9 cellular contexts compared by ENCODE assay signal in the genomic region with DNA sequence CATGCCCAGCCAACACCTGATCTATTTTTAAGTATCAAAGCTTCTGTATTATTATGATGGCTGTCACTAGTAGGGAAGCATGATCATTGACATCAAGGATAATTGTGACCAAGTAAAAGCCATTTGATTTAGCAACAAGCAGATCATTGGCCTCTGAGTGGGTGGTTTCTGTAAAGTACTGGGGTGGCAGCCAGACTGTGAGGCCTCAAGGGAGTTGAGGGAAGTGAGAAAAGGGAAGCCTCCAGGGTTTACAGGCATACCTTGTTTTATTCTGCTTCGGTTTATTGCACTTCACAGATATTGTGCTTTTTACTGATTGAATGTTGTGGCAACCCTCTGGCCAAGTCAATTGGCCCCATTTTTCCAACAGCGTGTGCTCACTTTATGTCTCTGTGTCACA.
DNase-seq lines count a peak whose midpoint lies in the region; ATAC-seq lines count a peak whose summit lies in the region.
"Had no signal": no experiment of that assay in that cellular context is flagged by ENCODE, and none has a peak within 500 bp of the region (broad histone marks: within the 10 kb centered on the region; RNA-seq: fewer than 3 reads in every experiment).

No MANE protein-coding gene starts in this region.

- intact Hi-C loops in dendritic cell treated with granulocyte-macrophage colony-stimulating factor and Interleukin-4, amounts not matched to agents 40 ng/mL and 50 ng/mL, for 4 days (cut with micrococcal nuclease) = no loop called here

- H3K4me3 Mint-ChIP-seq in dendritic cell treated with granulocyte-macrophage colony-stimulating factor and Interleukin-4, amounts not matched to agents 40 ng/mL and 50 ng/mL, for 4 days = no peak overlapping the region
- no peak overlapping the region for H3K4me3 Mint-ChIP-seq in stimulated activated effector memory CD8-positive, alpha-beta T cell treated with anti-CD3 and anti-CD28 coated beads, Interleukin-12 subunit alpha, Interleukin-12 subunit beta, amount 100 ng/mL, for 72 hours

- no peaks in the 10 kb centered on the region for H3K9me3 Mint-ChIP-seq in dendritic cell treated with granulocyte-macrophage colony-stimulating factor and Interleukin-4, amounts not matched to agents 40 ng/mL and 50 ng/mL, for 4 days
- H3K9me3 Mint-ChIP-seq in stimulated activated effector memory CD8-positive, alpha-beta T cell treated with anti-CD3 and anti-CD28 coated beads, Interleukin-12 subunit alpha, Interleukin-12 subunit beta, amount 100 ng/mL, for 72 hours = no peaks in the 10 kb centered on the region

- H3K27ac Mint-ChIP-seq in dendritic cell treated with granulocyte-macrophage colony-stimulating factor and Interleukin-4, amounts not matched to agents 40 ng/mL and 50 ng/mL, for 4 days = peak overlapping the region; percentile 75
- no peak overlapping the region for H3K27ac Mint-ChIP-seq in stimulated activated effector memory CD8-positive, alpha-beta T cell treated with anti-CD3 and anti-CD28 coated beads, Interleukin-12 subunit alpha, Interleukin-12 subunit beta, amount 100 ng/mL, for 72 hours

- peaks cover 20% of the 10 kb centered on the region for H3K4me1 Mint-ChIP-seq in dendritic cell treated with granulocyte-macrophage colony-stimulating factor and Interleukin-4, amounts not matched to agents 40 ng/mL and 50 ng/mL, for 4 days (ENCODE audit: low read depth)
- H3K4me1 Mint-ChIP-seq in stimulated activated effector memory CD8-positive, alpha-beta T cell treated with anti-CD3 and anti-CD28 coated beads, Interleukin-12 subunit alpha, Interleukin-12 subunit beta, amount 100 ng/mL, for 72 hours = peaks cover 80% of the 10 kb centered on the region

- no peaks in the 10 kb centered on the region for H3K36me3 Mint-ChIP-seq in dendritic cell treated with granulocyte-macrophage colony-stimulating factor and Interleukin-4, amounts not matched to agents 40 ng/mL and 50 ng/mL, for 4 days (ENCODE audit: low read depth)
- H3K36me3 Mint-ChIP-seq in stimulated activated effector memory CD8-positive, alpha-beta T cell treated with anti-CD3 and anti-CD28 coated beads, Interleukin-12 subunit alpha, Interleukin-12 subunit beta, amount 100 ng/mL, for 72 hours = peaks cover 18% of the 10 kb centered on the region

- peaks cover 25% of the 10 kb centered on the region for H3K27me3 Mint-ChIP-seq in dendritic cell treated with granulocyte-macrophage colony-stimulating factor and Interleukin-4, amounts not matched to agents 40 ng/mL and 50 ng/mL, for 4 days

- DNase-seq in stimulated activated effector memory CD8-positive, alpha-beta T cell treated with anti-CD3 and anti-CD28 coated beads, Interleukin-12 subunit alpha, Interleukin-12 subunit beta, amount 100 ng/mL, for 72 hours (ENCODE audit: low spot score in 2 of 2) = no peak
- DNase-seq in mesenteric fat pad (ENCODE audit: low spot score) (no peak), 8988T (no peak), AG08395 (ENCODE audit: low spot score) (no peak)
- DNase-seq: activated CD4-positive, CD25-positive, alpha-beta regulatory T cell had no signal

- ATAC-seq in GM18498 (IDR thresholded peaks at IDR 0.05; ENCODE audit: unreplicated experiment) = peak; percentile 68
- ATAC-seq in GM21423 (IDR thresholded peaks at IDR 0.05; ENCODE audit: unreplicated experiment) = peak; percentile 58
- ATAC-seq in HG03460 (IDR thresholded peaks at IDR 0.05; ENCODE audit: unreplicated experiment) = peak; percentile 55
- no peak for ATAC-seq in stimulated activated effector memory CD8-positive, alpha-beta T cell treated with anti-CD3 and anti-CD28 coated beads, Interleukin-12 subunit alpha, Interleukin-12 subunit beta, amount 100 ng/mL, for 72 hours
